ENCODE assay signal across 15 cellular contexts in genomic region chr6:38676236-38676973, GRCh38. TPM values are rescaled to one million over a fixed set of nuclear protein-coding genes. Genes with fewer than 3 reads are reported as not detected.
DNase-seq lines count a peak whose midpoint lies in the region; ATAC-seq, FAIRE-seq and TF ChIP-seq lines count a peak whose summit lies in the region.
"Had no signal": no experiment of that assay in that cellular context is flagged by ENCODE, and none has a peak within 500 bp of the region (broad histone marks: within the 10 kb centered on the region; RNA-seq: fewer than 3 reads in every experiment).

No MANE protein-coding gene starts in this region.

- TF ChIP-seq POLR2A in GM12878 (IDR thresholded peaks at IDR 0.05; ENCODE audit: low read depth, low read length) = no peak

- TF ChIP-seq RAD21 in GM12878 (IDR thresholded peaks at IDR 0.05; ENCODE audit: insufficient read depth, low read depth, low read length) = no peak

- SMC1A ChIA-PET in GM12878 (lab: Charles Lee; ENCODE audit: uncharacterized antibody, unreplicated experiment) = interaction anchor here (1.3 to 2.8 kb wide), 4 partner anchors 8 to 641 kb away, joined by 4 to 14 read pairs (median 8); no protein-coding TSS in a partner anchor

- no peak overlapping the region for H3K4me3 ChIP-seq in GM12878
- H3K4me3 ChIP-seq: A549, colonic mucosa, esophagus muscularis mucosa had no signal

- no peaks in the 10 kb centered on the region for H3K9me3 Mint-ChIP-seq in T-helper 1 cell treated with Interleukin-12 subunit alpha and Interleukin-12 subunit beta and Interleukin-4 antibody, amounts not matched to agents 30 μg/mL and 1 μg/mL, for 36 hours
- H3K9me3 Mint-ChIP-seq in stimulated activated memory B cell treated with anti-CD40 and anti-IgM and Interleukin-4, amounts not matched to agents 10 μg/mL and 1 μg/mL and 100 μg/mL, for 72 hours = no peaks in the 10 kb centered on the region

- no peak for TF ChIP-seq EP300 in GM12878 (IDR thresholded peaks at IDR 0.05; ENCODE audit: borderline replicate concordance in 1 of 2, control insufficient read depth in 1 of 2, low read depth in 2 of 2, low read length in 2 of 2)

- peaks cover 33% of the 10 kb centered on the region for H3K4me1 ChIP-seq in GM12878 (ENCODE audit: control insufficient read depth, insufficient read depth, low read length)
- H3K4me1 ChIP-seq: A549, colonic mucosa, esophagus muscularis mucosa had no signal

- H4K20me1 ChIP-seq in GM12878 (ENCODE audit: control insufficient read depth, insufficient read depth) = no peaks in the 10 kb centered on the region

- H3K9ac ChIP-seq in GM12878 (ENCODE audit: control insufficient read depth, insufficient read depth, low read length) = no peak overlapping the region

- intact Hi-C loops in GM12878 (cut with micrococcal nuclease; ENCODE audit: unreplicated experiment) = loop anchor here (10.0 kb wide), 2 partner anchors 642 to 982 kb away; partner anchors contain the start of gene MDGA1

- peaks cover 28% of the 10 kb centered on the region for H3K4me1 Mint-ChIP-seq in T-helper 1 cell treated with Interleukin-12 subunit alpha and Interleukin-12 subunit beta and Interleukin-4 antibody, amounts not matched to agents 30 μg/mL and 1 μg/mL, for 36 hours (ENCODE audit: low read depth)
- peaks cover 55% of the 10 kb centered on the region for H3K4me1 Mint-ChIP-seq in stimulated activated memory B cell treated with anti-CD40 and anti-IgM and Interleukin-4, amounts not matched to agents 10 μg/mL and 1 μg/mL and 100 μg/mL, for 72 hours

- 51% methylated on average over 2 of the region's 2 CpGs for WGBS in GM12878 (ENCODE audit: insufficient coverage, insufficient replicate concordance, low lambda C conversion rate, missing lambda C conversion rate)

- H3K79me2 ChIP-seq in GM12878 (ENCODE audit: control insufficient read depth, insufficient read depth, low read length) = no peaks in the 10 kb centered on the region

- CTCF ChIA-PET in GM12878 (lab: Yijun Ruan, JAX) = interaction anchor here (1.1 kb wide), 1 partner anchor 12 kb away, joined by 4 read pairs; no protein-coding TSS in a partner anchor

- H3K27ac ChIP-seq in GM12878 (ENCODE audit: control insufficient read depth, insufficient read depth) = peak overlapping the region; percentile 62
- H3K27ac ChIP-seq: A549, colonic mucosa, esophagus muscularis mucosa had no signal

- no peak overlapping the region for H3K4me3 Mint-ChIP-seq in T-helper 1 cell treated with Interleukin-12 subunit alpha and Interleukin-12 subunit beta and Interleukin-4 antibody, amounts not matched to agents 30 μg/mL and 1 μg/mL, for 36 hours
- peak overlapping the region; percentile 16 for H3K4me3 Mint-ChIP-seq in stimulated activated memory B cell treated with anti-CD40 and anti-IgM and Interleukin-4, amounts not matched to agents 10 μg/mL and 1 μg/mL and 100 μg/mL, for 72 hours

- no peaks in the 10 kb centered on the region for H3K27me3 ChIP-seq in GM12878 (replicated peaks in 1 of 2; ENCODE audit: control insufficient read depth in 2 of 2, insufficient read depth in 2 of 2, low read length in 1 of 2)
- H3K27me3 ChIP-seq: colonic mucosa, esophagus muscularis mucosa had no signal

- BruUV-seq in GM12878 (replicated peaks; lab: Mats Ljungman, UMichigan) = TSS peak; percentile 76

- TF ChIP-seq CTCF in GM12878 (IDR thresholded peaks at IDR 0.05 in 2 of 3, conservative IDR thresholded peaks at IDR 0.05 in 1 of 3; ENCODE audit: control insufficient read depth in 2 of 3, extremely low read depth in 1 of 3, insufficient read depth in 1 of 3, low read depth in 3 of 3, low read length in 3 of 3) = no peak

- in situ Hi-C loops in GM12878 (cut with MboI) = no loop called here

- H3K27ac Mint-ChIP-seq in T-helper 1 cell treated with Interleukin-12 subunit alpha and Interleukin-12 subunit beta and Interleukin-4 antibody, amounts not matched to agents 30 μg/mL and 1 μg/mL, for 36 hours = peak overlapping the region; percentile 53
- peak overlapping the region; percentile 81 for H3K27ac Mint-ChIP-seq in stimulated activated memory B cell treated with anti-CD40 and anti-IgM and Interleukin-4, amounts not matched to agents 10 μg/mL and 1 μg/mL and 100 μg/mL, for 72 hours

- no peak for DNase-seq in T-helper 1 cell
- DNase-seq in GM12878 (ENCODE audit: low read depth, low spot score) = peak; percentile 21
- no peak for DNase-seq in COLO668 (lab: John Stamatoyannopoulos, UW; ENCODE audit: unreplicated experiment)
- DNase-seq in kidney glomerular epithelial cell (lab: John Stamatoyannopoulos, UW) = no peak
- no peak for DNase-seq in foreskin melanocyte
- DNase-seq: activated CD8-positive, alpha-beta memory T cell treated with anti-CD3 and anti-CD28 coated beads for 24 hours; colonic mucosa; KBM-7; left ventricle myocardium superior; NCI-H446 treated with DMSO at 0.1 percent for 48 hours had no signal

- RAD21 ChIA-PET in GM12878 (lab: Charles Lee; ENCODE audit: unreplicated experiment) = interaction anchor here (1.0 kb wide), 1 partner anchor 106 kb away, joined by 4 read pairs; no protein-coding TSS in a partner anchor

- peaks cover 2 to 14% of the 10 kb centered on the region in 2 experiments; a peak in 3 of 4 replicates for H3K36me3 ChIP-seq in GM12878 (ENCODE audit: control insufficient read depth in 2 of 2, insufficient read depth in 2 of 2, low read length in 1 of 2)
- H3K36me3 ChIP-seq: colonic mucosa had no signal

- H2AFZ ChIP-seq in GM12878 (ENCODE audit: control insufficient read depth, low read depth, low read length) = no peak overlapping the region

- H3K36me3 Mint-ChIP-seq in T-helper 1 cell treated with Interleukin-12 subunit alpha and Interleukin-12 subunit beta and Interleukin-4 antibody, amounts not matched to agents 30 μg/mL and 1 μg/mL, for 36 hours (ENCODE audit: low read depth) = peaks cover 44% of the 10 kb centered on the region
- H3K36me3 Mint-ChIP-seq in stimulated activated memory B cell treated with anti-CD40 and anti-IgM and Interleukin-4, amounts not matched to agents 10 μg/mL and 1 μg/mL and 100 μg/mL, for 72 hours = peaks cover 65% of the 10 kb centered on the region

- FAIRE-seq in GM12878 (lab: Jason Lieb, UNC) = no peak
- FAIRE-seq: A549 had no signal

- POLR2A ChIA-PET in GM12878 (lab: Charles Lee) = interaction anchor here (1.3 to 2.1 kb wide), 2 partner anchors 11 to 13 kb away, joined by 3 to 5 read pairs; no protein-coding TSS in a partner anchor

- peak overlapping the region; percentile 36 for H3K4me2 ChIP-seq in GM12878 (ENCODE audit: control insufficient read depth, insufficient read depth)
- H3K4me2 ChIP-seq: A549 had no signal

- ATAC-seq in HG02678 (IDR thresholded peaks at IDR 0.05; ENCODE audit: unreplicated experiment) = peak; percentile 46
- peak; percentile 35 for ATAC-seq in GM12878
- ATAC-seq in stimulated activated memory B cell treated with anti-CD40 and anti-IgM and Interleukin-4, amounts not matched to agents 10 μg/mL and 1 μg/mL and 100 μg/mL, for 72 hours = peak; percentile 36
- ATAC-seq: A549, left ventricle myocardium superior had no signal

- no peaks in the 10 kb centered on the region for H3K27me3 Mint-ChIP-seq in T-helper 1 cell treated with Interleukin-12 subunit alpha and Interleukin-12 subunit beta and Interleukin-4 antibody, amounts not matched to agents 30 μg/mL and 1 μg/mL, for 36 hours (ENCODE audit: low read depth)
- H3K27me3 Mint-ChIP-seq in stimulated activated memory B cell treated with anti-CD40 and anti-IgM and Interleukin-4, amounts not matched to agents 10 μg/mL and 1 μg/mL and 100 μg/mL, for 72 hours = no peaks in the 10 kb centered on the region

- no peaks in the 10 kb centered on the region; the same call in 2 of the 3 replicates for H3K9me3 ChIP-seq in GM12878 (replicated peaks; ENCODE audit: control insufficient read depth, insufficient read depth, low read length)
- H3K9me3 ChIP-seq: A549, colonic mucosa, esophagus muscularis mucosa had no signal

RNA-seq across cellular contexts. Expression of gene GLO1, which starts 26.5 kb away (rescaled TPM):
- 24.1 and 24.9 TPM in 2 replicates for total RNA-seq in GM12878 (2013; cell fraction: nucleolus; rRNA removed)
- total RNA-seq in GM12878 (2014; rRNA removed) (151 and 203 TPM in 2 replicates), GM12878 (2014; rRNA removed; fragmentation: Illumina TruSeq; extraction: Trizol) (166 and 174 TPM in 2 replicates), GM12878 (2021) (108 and 110 TPM in 2 replicates)
- 42.7 TPM for polyA plus RNA-seq in GM12878 (2011; ENCODE audit: low read depth)
- polyA plus RNA-seq in GM12878 (2011; rRNA removed) (148 and 215 TPM in 2 replicates), GM12878 (2014; fragmentation: Illumina TruSeq; extraction: Trizol) (190 and 242 TPM in 2 replicates), GM12878 (2014; fragmentation: Nextera tagmentation; extraction: Ambion mirVana) (100 to 1,000 TPM; 105 to 133 TPM), GM12878 (2014; rRNA removed) (116 and 141 TPM in 2 replicates), GM12878 (2016; fragmentation: Nextera tagmentation; extraction: Ambion mirVana) (100 to 1,000 TPM; 207 to 227 TPM)
- 52.7 and 61.1 TPM in 2 replicates for polyA plus RNA-seq in GM12878 (2011; cell fraction: cytosol; rRNA removed)
- 31.3 and 31.4 TPM in 2 replicates for polyA plus RNA-seq in GM12878 (2011; cell fraction: nucleus; rRNA removed)
- 68.3 and 89.5 TPM in 2 replicates for polyA plus RNA-seq in GM12878 (2012)
- 35.1 and 45.9 TPM in 2 replicates for polyA minus RNA-seq in GM12878 (2011; rRNA and poly(A)+ RNA removed)
- 21.7 and 27.4 TPM in 2 replicates for polyA minus RNA-seq in GM12878 (2011; cell fraction: cytosol; rRNA and poly(A)+ RNA removed)
- polyA minus RNA-seq in GM12878 (2011; cell fraction: nucleus; rRNA and poly(A)+ RNA removed) = 6.3 and 8.4 TPM in 2 replicates

RNA-seq across cellular contexts. Expression of gene BTBD9, which starts 36.7 kb away (rescaled TPM):
- 51.4 and 52.9 TPM in 2 replicates for total RNA-seq in GM12878 (2013; cell fraction: nucleolus; rRNA removed)
- total RNA-seq in GM12878 (2014; rRNA removed) = 5.1 and 5.3 TPM in 2 replicates
- total RNA-seq in GM12878 (2014; rRNA removed; fragmentation: Illumina TruSeq; extraction: Trizol) = 4.7 and 5.0 TPM in 2 replicates
- total RNA-seq in GM12878 (2021) = 8.6 and 9.6 TPM in 2 replicates
- 2.3 TPM for polyA plus RNA-seq in GM12878 (2011; ENCODE audit: low read depth)
- 4.5 and 4.6 TPM in 2 replicates for polyA plus RNA-seq in GM12878 (2011; rRNA removed)
- 2.5 and 2.7 TPM in 2 replicates for polyA plus RNA-seq in GM12878 (2011; cell fraction: cytosol; rRNA removed)
- polyA plus RNA-seq in GM12878 (2011; cell fraction: nucleus; rRNA removed) = 5.2 and 6.3 TPM in 2 replicates
- polyA plus RNA-seq in GM12878 (2012) = 2.4 and 2.8 TPM in 2 replicates
- 4.1 and 6.0 TPM in 2 replicates for polyA plus RNA-seq in GM12878 (2014; fragmentation: Illumina TruSeq; extraction: Trizol)
- under 1 TPM; 0.22 to 0.55 TPM for polyA plus RNA-seq in GM12878 (2014; fragmentation: Nextera tagmentation; extraction: Ambion mirVana)
- 3.4 and 3.7 TPM in 2 replicates for polyA plus RNA-seq in GM12878 (2014; rRNA removed)
- polyA plus RNA-seq in GM12878 (2016; fragmentation: Nextera tagmentation; extraction: Ambion mirVana) = 1 to 10 TPM; 6.9 to 7.5 TPM
- polyA minus RNA-seq in GM12878 (2011; rRNA and poly(A)+ RNA removed) = 19.9 and 34.1 TPM in 2 replicates
- polyA minus RNA-seq in GM12878 (2011; cell fraction: cytosol; rRNA and poly(A)+ RNA removed) = 2.0 and 4.7 TPM in 2 replicates
- 27.6 and 35.2 TPM in 2 replicates for polyA minus RNA-seq in GM12878 (2011; cell fraction: nucleus; rRNA and poly(A)+ RNA removed)

RNA-seq across cellular contexts. Expression of gene DNAH8, which starts 38.7 kb away (rescaled TPM):
- 0.02 and 0.10 TPM in 2 replicates for total RNA-seq in GM12878 (2013; cell fraction: nucleolus; rRNA removed)
- total RNA-seq in GM12878 (2014; rRNA removed) (0.11 and 0.34 TPM in 2 replicates), GM12878 (2014; rRNA removed; fragmentation: Illumina TruSeq; extraction: Trizol) (0.18 and 0.31 TPM in 2 replicates), GM12878 (2021) (0.11 and 0.21 TPM in 2 replicates)
- 0.08 TPM for polyA plus RNA-seq in GM12878 (2011; ENCODE audit: low read depth)
- polyA plus RNA-seq in GM12878 (2011; rRNA removed) (not detected in 2 replicates), GM12878 (2014; fragmentation: Illumina TruSeq; extraction: Trizol) (0.10 and 0.14 TPM in 2 replicates), GM12878 (2014; fragmentation: Nextera tagmentation; extraction: Ambion mirVana) (under 1 TPM; 0.02 to 0.04 TPM), GM12878 (2014; rRNA removed) (0.05 TPM in 2 replicates), GM12878 (2016; fragmentation: Nextera tagmentation; extraction: Ambion mirVana) (not detected)
- not detected in 2 replicates for polyA plus RNA-seq in GM12878 (2011; cell fraction: cytosol; rRNA removed)
- polyA plus RNA-seq in GM12878 (2011; cell fraction: nucleus; rRNA removed) = not detected in 2 replicates
- 0.14 and 0.65 TPM in 2 replicates for polyA plus RNA-seq in GM12878 (2012)
- not detected in 2 replicates for polyA minus RNA-seq in GM12878 (2011; rRNA and poly(A)+ RNA removed)
- polyA minus RNA-seq in GM12878 (2011; cell fraction: cytosol; rRNA and poly(A)+ RNA removed) = not detected in 2 replicates
- not detected in 2 replicates for polyA minus RNA-seq in GM12878 (2011; cell fraction: nucleus; rRNA and poly(A)+ RNA removed)
- total RNA-seq: colonic mucosa, left ventricle myocardium superior had no signal
- polyA plus RNA-seq: A549 had no signal
